10 cellular contexts compared by ENCODE assay signal in the genomic region with DNA sequence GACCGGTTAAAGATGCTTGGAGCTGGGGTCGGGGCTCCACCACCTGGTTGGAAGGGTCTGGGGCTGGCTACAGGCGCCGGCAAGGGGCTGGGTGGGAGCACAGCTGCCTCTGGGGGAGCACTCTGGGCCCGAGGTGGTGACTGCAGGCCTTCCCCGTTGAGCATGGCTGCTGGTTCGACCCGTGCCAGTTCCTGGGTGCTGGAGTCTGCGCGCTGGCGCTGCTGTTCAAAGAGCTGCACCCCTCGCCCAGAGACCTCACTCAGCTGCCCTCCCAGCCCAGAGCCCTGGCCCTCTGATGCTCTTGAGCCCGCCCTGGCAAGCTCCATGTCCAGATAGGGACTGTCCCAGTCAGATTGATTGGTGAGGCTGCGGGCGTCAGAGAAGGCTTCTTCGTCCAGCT. TPM values are rescaled to one million over a fixed set of nuclear protein-coding genes. Genes with fewer than 3 reads are reported as not detected.
DNase-seq lines count a peak whose midpoint lies in the region; ATAC-seq and TF ChIP-seq lines count a peak whose summit lies in the region.
"Had no signal": no experiment of that assay in that cellular context is flagged by ENCODE, and none has a peak within 500 bp of the region (broad histone marks: within the 10 kb centered on the region; RNA-seq: fewer than 3 reads in every experiment).

No MANE protein-coding gene starts in this region.

- peaks cover 0 to 5% of the 10 kb centered on the region in 2 donors for H3K27me3 Mint-ChIP-seq in stimulated activated naive B cell treated with anti-CD40 and anti-IgM and Interleukin-4, amounts not matched to agents 10 μg/mL and 1 μg/mL and 100 μg/mL, for 72 hours
- peaks cover 0 to 29% of the 10 kb centered on the region in 2 donors for H3K27me3 Mint-ChIP-seq in effector memory CD8-positive, alpha-beta T cell

- H3K27me3 ChIP-seq in HUES6 (ENCODE audit: control insufficient read depth, insufficient read depth, low read length) (no peaks in the 10 kb centered on the region), left lung (peaks cover 0 to 9% of the 10 kb centered on the region in 2 donors)

- peak overlapping the region; percentile 57 for H3K9ac ChIP-seq in HUES6 (ENCODE audit: low read length)

- peak overlapping the region; percentile 11 to 90 for H3K4me3 Mint-ChIP-seq in stimulated activated naive B cell treated with anti-CD40 and anti-IgM and Interleukin-4, amounts not matched to agents 10 μg/mL and 1 μg/mL and 100 μg/mL, for 72 hours
- no peak overlapping the region for H3K4me3 Mint-ChIP-seq in effector memory CD8-positive, alpha-beta T cell

- H3K27ac Mint-ChIP-seq in stimulated activated naive B cell treated with anti-CD40 and anti-IgM and Interleukin-4, amounts not matched to agents 10 μg/mL and 1 μg/mL and 100 μg/mL, for 72 hours, result no peak overlapping the region
- H3K27ac Mint-ChIP-seq in effector memory CD8-positive, alpha-beta T cell, result no peak overlapping the region

- TF ChIP-seq CTCF in choroid plexus epithelial cell (conservative IDR thresholded peaks at IDR 0.05; ENCODE audit: low read depth, low read length), result no peak
- no peak for TF ChIP-seq CTCF in left lung (IDR thresholded peaks at IDR 0.05)

- H3K9me3 ChIP-seq in HUES6 (ENCODE audit: control insufficient read depth, insufficient read depth, low read depth, low read length) (no peaks in the 10 kb centered on the region), left lung (no peaks in the 10 kb centered on the region)

- H3K4me3 ChIP-seq in HUES6 (ENCODE audit: low read depth, low read length) (peak overlapping the region; percentile 75), choroid plexus epithelial cell (ENCODE audit: low read depth, low read length) (peak overlapping the region; percentile 73), left lung (peak overlapping the region; percentile 54 to 72)

- H3K27ac ChIP-seq in HUES6 (ENCODE audit: low read depth, low read length) (no peak overlapping the region), left lung (peak overlapping the region in 1 of 2 donors; percentile 28)

- H3K4me1 Mint-ChIP-seq in stimulated activated naive B cell treated with anti-CD40 and anti-IgM and Interleukin-4, amounts not matched to agents 10 μg/mL and 1 μg/mL and 100 μg/mL, for 72 hours, result peaks cover 30 to 37% of the 10 kb centered on the region in 2 donors
- H3K4me1 Mint-ChIP-seq in effector memory CD8-positive, alpha-beta T cell (ENCODE audit: low read depth in 2 of 2), result peaks cover 0 to 6% of the 10 kb centered on the region in 2 donors

- intact Hi-C loops in left lung (cut with DNase I), result loop anchor here in 1 of 2 donors (10.0 kb wide), 1 partner anchor 113 kb away; no protein-coding TSS in a partner anchor

- peak; percentile 2 for ATAC-seq in left lung
- no peak for ATAC-seq in stimulated activated naive B cell treated with anti-CD40 and anti-IgM and Interleukin-4, amounts not matched to agents 10 μg/mL and 1 μg/mL and 100 μg/mL, for 72 hours (replicated peaks)
- no peak for ATAC-seq in effector memory CD8-positive, alpha-beta T cell (replicated peaks)
- ATAC-seq: Panc1 had no signal

- H3K9me3 Mint-ChIP-seq in stimulated activated naive B cell treated with anti-CD40 and anti-IgM and Interleukin-4, amounts not matched to agents 10 μg/mL and 1 μg/mL and 100 μg/mL, for 72 hours, result no peaks in the 10 kb centered on the region
- no peaks in the 10 kb centered on the region for H3K9me3 Mint-ChIP-seq in effector memory CD8-positive, alpha-beta T cell

- no peaks in the 10 kb centered on the region for H3K36me3 ChIP-seq in HUES6 (ENCODE audit: control insufficient read depth, insufficient read depth, low read length)
- H3K36me3 ChIP-seq in left lung, result no peaks in the 10 kb centered on the region

- peaks cover 0 to 1% of the 10 kb centered on the region in 2 donors for H3K36me3 Mint-ChIP-seq in stimulated activated naive B cell treated with anti-CD40 and anti-IgM and Interleukin-4, amounts not matched to agents 10 μg/mL and 1 μg/mL and 100 μg/mL, for 72 hours
- no peaks in the 10 kb centered on the region for H3K36me3 Mint-ChIP-seq in effector memory CD8-positive, alpha-beta T cell (ENCODE audit: insufficient read depth)

- DNase-seq in choroid plexus epithelial cell (ENCODE audit: low read depth), result no peak
- DNase-seq in left lung, result no peak
- DNase-seq in stimulated activated naive B cell treated with anti-CD40 and anti-IgM and Interleukin-4, amounts not matched to agents 10 μg/mL and 1 μg/mL and 100 μg/mL, for 72 hours, result no peak
- no peak for DNase-seq in NCI-H2081 (lab: John Stamatoyannopoulos, UW)
- no peak for DNase-seq in activated gamma-delta T cell (lab: John Stamatoyannopoulos, UW)
- DNase-seq in DMS114 treated with DMSO at 0.1 percent for 48 hours (lab: John Stamatoyannopoulos, UW; ENCODE audit: unreplicated experiment), result no peak
- DNase-seq in effector memory CD8-positive, alpha-beta T cell, result no peak
- DNase-seq: activated gamma-delta T cell treated with Interleukin-2 at 50 U/mL for 16 hours had no signal

- peaks cover 28% of the 10 kb centered on the region for H3K4me1 ChIP-seq in HUES6 (ENCODE audit: control insufficient read depth, insufficient read depth, low read length)
- H3K4me1 ChIP-seq in left lung, result peaks cover 0 to 25% of the 10 kb centered on the region in 2 donors

RNA-seq across cellular contexts. Expression of a gene that starts 7.0 kb away (rescaled TPM):
- total RNA-seq in left lung, result 1 to 10 TPM in 1 of 2 donors, under 1 TPM in 1; 0.99 to 2.1 TPM

RNA-seq across cellular contexts. Expression of a gene that starts 7.6 kb away (rescaled TPM):
- total RNA-seq in left lung, result under 1 TPM; 0.20 to 0.42 TPM

RNA-seq across cellular contexts. Expression of a gene that starts 49.7 kb away (rescaled TPM):
- total RNA-seq in left lung, result 1 to 10 TPM; 8.4 to 10.0 TPM

RNA-seq across cellular contexts. Expression of a gene that starts 57.1 kb away (rescaled TPM):
- total RNA-seq in left lung, result 100 to 1,000 TPM in 1 of 2 donors, 10 to 100 TPM in 1; 67.3 to 122 TPM

Comparison
In these comparisons a context has a peak if more than half of its experiments do, and no peak if none do; other contexts are left out.
1. H3K4me3 Mint-ChIP-seq: peak in stimulated activated naive B cell treated with anti-CD40 and anti-IgM and Interleukin-4, amounts not matched to agents 10 μg/mL and 1 μg/mL and 100 μg/mL, for 72 hours (2 of 2); none in effector memory CD8-positive, alpha-beta T cell (0 of 2).
2. Peak in every context shown above with its lines, with median percentiles within 50 percentile points of each other: H3K4me3 ChIP-seq.